Comparison of ENCODE assay signal across 1 cellular context in genomic region chr18:3604626-3605408, GRCh38.
TF ChIP-seq lines count a peak whose summit lies in the region.

No MANE protein-coding gene starts in this region.

TF ChIP-seq in HepG2, 621 proteins besides CTCF, POLR2A, EP300 and RAD21 (continued from another document and continues in another):
- no peak for TF ChIP-seq HNRNPL (IDR thresholded peaks at IDR 0.05; ENCODE audit: low read depth, low read length)
- no peak for TF ChIP-seq ZNF510 (CRISPR knock-in tag; IDR thresholded peaks at IDR 0.05; ENCODE audit: low read depth)
- TF ChIP-seq TP53 (CRISPR knock-in tag; conservative IDR thresholded peaks at IDR 0.05) = no peak
- TF ChIP-seq MXD3 (CRISPR knock-in tag; IDR thresholded peaks at IDR 0.05) = no peak
- no peak for TF ChIP-seq TFDP2 (CRISPR knock-in tag; IDR thresholded peaks at IDR 0.05)
- TF ChIP-seq THYN1 (CRISPR knock-in tag; IDR thresholded peaks at IDR 0.05; ENCODE audit: borderline replicate concordance, low read depth) = no peak
- no peak for TF ChIP-seq ZNF597 (CRISPR knock-in tag; IDR thresholded peaks at IDR 0.05)
- no peak for TF ChIP-seq TFAP4 (IDR thresholded peaks at IDR 0.05; ENCODE audit: borderline replicate concordance, low read depth)
- no peak for TF ChIP-seq RFXANK (CRISPR knock-in tag; IDR thresholded peaks at IDR 0.05)
- peak; percentile 79 for TF ChIP-seq AFF4 (CRISPR knock-in tag; IDR thresholded peaks at IDR 0.05)
- no peak for TF ChIP-seq GTF2F1 (IDR thresholded peaks at IDR 0.05; ENCODE audit: low read length)
- no peak for TF ChIP-seq SNAPC5 (CRISPR knock-in tag; IDR thresholded peaks at IDR 0.05; ENCODE audit: borderline replicate concordance)
- peak; percentile 57; the same call in 1 of the 2 replicates for TF ChIP-seq ZBTB20 (CRISPR knock-in tag; IDR thresholded peaks at IDR 0.05; ENCODE audit: borderline replicate concordance, low read depth)
- no peak for TF ChIP-seq RNF2 (conservative IDR thresholded peaks at IDR 0.05; ENCODE audit: low read depth)
- no peak for TF ChIP-seq ZNF678 (CRISPR knock-in tag; IDR thresholded peaks at IDR 0.05)
- TF ChIP-seq ZNF143 (CRISPR knock-in tag; IDR thresholded peaks at IDR 0.05) = no peak
- TF ChIP-seq ZNF841 (CRISPR knock-in tag; IDR thresholded peaks at IDR 0.05; ENCODE audit: borderline replicate concordance) = no peak
- TF ChIP-seq ETS1 (CRISPR knock-in tag; IDR thresholded peaks at IDR 0.05) = no peak
- TF ChIP-seq ZNF878 (CRISPR knock-in tag; IDR thresholded peaks at IDR 0.05) = peak; percentile 65; the same call in 1 of the 2 replicates
- TF ChIP-seq ZSCAN25 (CRISPR knock-in tag; IDR thresholded peaks at IDR 0.05) = no peak
- no peak for TF ChIP-seq ZNF570 (CRISPR knock-in tag; IDR thresholded peaks at IDR 0.05; ENCODE audit: borderline replicate concordance)
- no peak for TF ChIP-seq HOXA5 (CRISPR knock-in tag; IDR thresholded peaks at IDR 0.05)
- no peak for TF ChIP-seq STAG1 (CRISPR knock-in tag; IDR thresholded peaks at IDR 0.05)
- no peak for TF ChIP-seq HINFP (CRISPR knock-in tag; IDR thresholded peaks at IDR 0.05; ENCODE audit: low read depth)
- no peak for TF ChIP-seq GPN1 (CRISPR knock-in tag; IDR thresholded peaks at IDR 0.05; ENCODE audit: borderline replicate concordance)
- TF ChIP-seq ZFP36 (IDR thresholded peaks at IDR 0.05; ENCODE audit: borderline replicate concordance, low read depth, low read length, partially characterized antibody) = no peak
- TF ChIP-seq EZH2 (conservative IDR thresholded peaks at IDR 0.05; ENCODE audit: low read depth, low read length) = no peak
- no peak for TF ChIP-seq SP140L (CRISPR knock-in tag; IDR thresholded peaks at IDR 0.05; ENCODE audit: borderline replicate concordance)
- TF ChIP-seq CREBL2 (CRISPR knock-in tag; IDR thresholded peaks at IDR 0.05; ENCODE audit: borderline replicate concordance) = no peak
- peak; percentile 57; the same call in 1 of the 2 replicates for TF ChIP-seq DPF2 (CRISPR knock-in tag; IDR thresholded peaks at IDR 0.05; ENCODE audit: borderline replicate concordance, low read depth)
- TF ChIP-seq ZNF792 (CRISPR knock-in tag; IDR thresholded peaks at IDR 0.05) = peak; percentile 73; the same call in 1 of the 2 replicates
- TF ChIP-seq HOMEZ (CRISPR knock-in tag; IDR thresholded peaks at IDR 0.05; ENCODE audit: low read depth) = peak; percentile 78; the same call in 1 of the 2 replicates
- TF ChIP-seq PAXIP1 (CRISPR knock-in tag; conservative IDR thresholded peaks at IDR 0.05) = peak; percentile 71; the same call in 1 of the 2 replicates
- no peak for TF ChIP-seq RELA (CRISPR knock-in tag; IDR thresholded peaks at IDR 0.05)
- TF ChIP-seq ETV6 (CRISPR knock-in tag; conservative IDR thresholded peaks at IDR 0.05) = no peak
- no peak for TF ChIP-seq ZFP91 (CRISPR knock-in tag; IDR thresholded peaks at IDR 0.05; ENCODE audit: borderline replicate concordance)
- no peak for TF ChIP-seq SP1 (IDR thresholded peaks at IDR 0.05)
- TF ChIP-seq SP1 (CRISPR knock-in tag; IDR thresholded peaks at IDR 0.05) = no peak
- TF ChIP-seq ZNF414 (CRISPR knock-in tag; IDR thresholded peaks at IDR 0.05) = no peak
- peak; percentile 60; the same call in 1 of the 2 replicates for TF ChIP-seq CREM (IDR thresholded peaks at IDR 0.05)
- TF ChIP-seq CREM (CRISPR knock-in tag; IDR thresholded peaks at IDR 0.05) = no peak
- no peak for TF ChIP-seq HDAC6 (IDR thresholded peaks at IDR 0.05; ENCODE audit: low read depth, low read length)
- no peak for TF ChIP-seq ZNF547 (CRISPR knock-in tag; IDR thresholded peaks at IDR 0.05)
- no peak for TF ChIP-seq ZNF577 (CRISPR knock-in tag; IDR thresholded peaks at IDR 0.05; ENCODE audit: borderline replicate concordance, low read depth)
- no peak for TF ChIP-seq ZNF782 (CRISPR knock-in tag; IDR thresholded peaks at IDR 0.05; ENCODE audit: borderline replicate concordance)
- TF ChIP-seq CCDC6 (CRISPR knock-in tag; IDR thresholded peaks at IDR 0.05) = peak; percentile 56; the same call in 1 of the 2 replicates
- TF ChIP-seq PRPF4 (IDR thresholded peaks at IDR 0.05; ENCODE audit: low read depth, low read length, poor library complexity, severe bottlenecking) = no peak
- TF ChIP-seq PHF20 (CRISPR knock-in tag; IDR thresholded peaks at IDR 0.05) = no peak
- TF ChIP-seq ETV5 (CRISPR knock-in tag; IDR thresholded peaks at IDR 0.05; ENCODE audit: borderline replicate concordance) = peak; percentile 91
